ENCODE assay signal across 16 cellular contexts in genomic region chr5:135211083-135211790, GRCh38.
DNase-seq lines count a peak whose midpoint lies in the region; ATAC-seq and TF ChIP-seq lines count a peak whose summit lies in the region.
"Had no signal": no experiment of that assay in that cellular context is flagged by ENCODE, and none has a peak within 500 bp of the region (broad histone marks: within the 10 kb centered on the region; RNA-seq: fewer than 3 reads in every experiment).

No MANE protein-coding gene starts in this region.

- ATAC-seq in thoracic aorta (ENCODE audit: insufficient number of reproducible peaks, low FRiP score, low read depth) (no peak), HG03460 (IDR thresholded peaks at IDR 0.05; ENCODE audit: unreplicated experiment) (no peak)
- ATAC-seq in stimulated activated naive B cell treated with anti-CD40 and anti-IgM and Interleukin-4, amounts not matched to agents 10 μg/mL and 1 μg/mL and 100 μg/mL, for 72 hours (replicated peaks), result no peak
- ATAC-seq: activated T-helper 17 cell treated with anti-CD3 and anti-CD28 coated beads, Interleukin-2, amount 50 U/mL, for 72 hours; left lobe of liver; upper lobe of right lung had no signal

- peaks cover 22 to 50% of the 10 kb centered on the region in 2 donors for H3K4me1 ChIP-seq in thoracic aorta (ENCODE audit: control insufficient read depth in 1 of 2, low read depth in 2 of 2)

- DNase-seq in HCEC 1CT, result peak; percentile 21
- peak; percentile 94 for DNase-seq in NCI-H524 treated with DMSO at 0.1 percent for 48 hours (lab: John Stamatoyannopoulos, UW)
- DNase-seq in foreskin fibroblast, result peak; percentile 60 to 74
- no peak for DNase-seq in thoracic aorta (ENCODE audit: low spot score)
- no peak for DNase-seq in stimulated activated naive B cell treated with anti-CD40 and anti-IgM and Interleukin-4, amounts not matched to agents 10 μg/mL and 1 μg/mL and 100 μg/mL, for 72 hours
- no peak for DNase-seq in middle frontal gyrus (ENCODE audit: extremely low spot score, low spot score)
- DNase-seq: activated CD4-positive, alpha-beta T cell treated with anti-CD3 and anti-CD28 coated beads, Interleukin-2, amount 50 U/mL, for 48 hours; KBM-7; stimulated activated CD4-positive, alpha-beta T cell treated with anti-CD3 and anti-CD28 coated beads, Interleukin-4, amount 100 ng/mL, for 24 hours; upper lobe of right lung had no signal

- no peak overlapping the region for H3K4me3 ChIP-seq in foreskin fibroblast (ENCODE audit: low read depth in 1 of 2, low read length in 2 of 2)
- no peak overlapping the region for H3K4me3 ChIP-seq in thoracic aorta
- H3K4me3 ChIP-seq: SJSA1, upper lobe of right lung had no signal

- no peaks in the 10 kb centered on the region for H3K27me3 ChIP-seq in thoracic aorta (replicated peaks; ENCODE audit: insufficient read depth)
- H3K27me3 ChIP-seq: SJSA1, upper lobe of right lung had no signal

- no peaks in the 10 kb centered on the region for H3K36me3 Mint-ChIP-seq in stimulated activated naive B cell treated with anti-CD40 and anti-IgM and Interleukin-4, amounts not matched to agents 10 μg/mL and 1 μg/mL and 100 μg/mL, for 72 hours

- no peaks in the 10 kb centered on the region for H3K9me3 Mint-ChIP-seq in stimulated activated naive B cell treated with anti-CD40 and anti-IgM and Interleukin-4, amounts not matched to agents 10 μg/mL and 1 μg/mL and 100 μg/mL, for 72 hours
- H3K9me3 Mint-ChIP-seq: activated T-helper 17 cell treated with anti-CD3 and anti-CD28 coated beads, Interleukin-2, amount 50 U/mL, for 72 hours; nephron had no signal

- H3K27ac Mint-ChIP-seq in stimulated activated naive B cell treated with anti-CD40 and anti-IgM and Interleukin-4, amounts not matched to agents 10 μg/mL and 1 μg/mL and 100 μg/mL, for 72 hours, result no peak overlapping the region
- H3K27ac Mint-ChIP-seq: activated T-helper 17 cell treated with anti-CD3 and anti-CD28 coated beads, Interleukin-2, amount 50 U/mL, for 72 hours had no signal

- H3K4me1 Mint-ChIP-seq in stimulated activated naive B cell treated with anti-CD40 and anti-IgM and Interleukin-4, amounts not matched to agents 10 μg/mL and 1 μg/mL and 100 μg/mL, for 72 hours, result no peaks in the 10 kb centered on the region
- H3K4me1 Mint-ChIP-seq: activated T-helper 17 cell treated with anti-CD3 and anti-CD28 coated beads, Interleukin-2, amount 50 U/mL, for 72 hours had no signal

- H3K4me3 Mint-ChIP-seq in stimulated activated naive B cell treated with anti-CD40 and anti-IgM and Interleukin-4, amounts not matched to agents 10 μg/mL and 1 μg/mL and 100 μg/mL, for 72 hours, result no peak overlapping the region
- H3K4me3 Mint-ChIP-seq: activated T-helper 17 cell treated with anti-CD3 and anti-CD28 coated beads, Interleukin-2, amount 50 U/mL, for 72 hours had no signal

- no peak for TF ChIP-seq CTCF in foreskin fibroblast (IDR thresholded peaks at IDR 0.05; ENCODE audit: low read depth, low read length)
- TF ChIP-seq CTCF in thoracic aorta (IDR thresholded peaks at IDR 0.05), result no peak

- H3K27ac ChIP-seq in thoracic aorta, result peak overlapping the region; percentile 44 to 79
- H3K27ac ChIP-seq: C4-2B, SJSA1, upper lobe of right lung had no signal

- no peaks in the 10 kb centered on the region for H3K36me3 ChIP-seq in thoracic aorta
- H3K36me3 ChIP-seq: SJSA1, upper lobe of right lung had no signal

- H3K9me3 ChIP-seq in thoracic aorta, result no peaks in the 10 kb centered on the region
- H3K9me3 ChIP-seq: SJSA1, upper lobe of right lung had no signal

- H3K27me3 Mint-ChIP-seq in stimulated activated naive B cell treated with anti-CD40 and anti-IgM and Interleukin-4, amounts not matched to agents 10 μg/mL and 1 μg/mL and 100 μg/mL, for 72 hours, result peaks cover 22 to 28% of the 10 kb centered on the region in 2 donors

Comparison
In these comparisons a context has a peak if more than half of its experiments do, and no peak if none do; other contexts are left out.
1. DNase-seq: peak in HCEC 1CT (single experiment), NCI-H524 treated with DMSO at 0.1 percent for 48 hours (single experiment) and foreskin fibroblast (2 of 2); none in thoracic aorta (single experiment), stimulated activated naive B cell treated with anti-CD40 and anti-IgM and Interleukin-4, amounts not matched to agents 10 μg/mL and 1 μg/mL and 100 μg/mL, for 72 hours (single experiment) and middle frontal gyrus (single experiment).